Comparison of ENCODE assay signal across 1 cellular context in genomic region chr6:10404107-10404798, GRCh38.
TF ChIP-seq lines count a peak whose summit lies in the region.

No MANE protein-coding gene starts in this region.

TF ChIP-seq in HEK293, 187 proteins besides CTCF, POLR2A, EP300 and RAD21 (continued from another document and continues in another):
- TF ChIP-seq INSM2 (tag by site-specific recombination; IDR thresholded peaks at IDR 0.05) (peak; percentile 8; the same call in 1 of the 2 replicates), ZNF211 (tag by site-specific recombination; IDR thresholded peaks at IDR 0.05; ENCODE audit: low read depth) (no peak), ZNF18 (tag by site-specific recombination; IDR thresholded peaks at IDR 0.05) (peak; percentile 34; the same call in 1 of the 2 replicates), ZNF223 (tag by site-specific recombination; IDR thresholded peaks at IDR 0.05) (no peak), ZSCAN5A (tag by site-specific recombination; IDR thresholded peaks at IDR 0.05) (peak; percentile 46; the same call in 1 of the 2 replicates), ZNF843 (tag by site-specific recombination; IDR thresholded peaks at IDR 0.05) (peak; percentile 45; the same call in 1 of the 2 replicates), ZNF280C (tag by site-specific recombination; IDR thresholded peaks at IDR 0.05) (no peak), ZNF830 (tag by site-specific recombination; IDR thresholded peaks at IDR 0.05; ENCODE audit: low read depth) (no peak), ZNF692 (tag by site-specific recombination; IDR thresholded peaks at IDR 0.05) (peak; percentile 58; the same call in 1 of the 2 replicates), SP3 (tag by site-specific recombination; IDR thresholded peaks at IDR 0.05) (peak; percentile 80), KLF9 (tag by site-specific recombination; IDR thresholded peaks at IDR 0.05; ENCODE audit: low read depth) (peak; percentile 90), ZNF560 (tag by site-specific recombination; IDR thresholded peaks at IDR 0.05; ENCODE audit: borderline replicate concordance) (no peak), ZNF837 (tag by site-specific recombination; IDR thresholded peaks at IDR 0.05) (no peak), YY2 (tag by site-specific recombination; IDR thresholded peaks at IDR 0.05) (0 out of 2 replicates have a peak, but pooled peaks have one; percentile 50), ZBTB8A (tag by site-specific recombination; IDR thresholded peaks at IDR 0.05) (peak; percentile 55; the same call in 1 of the 2 replicates), ZNF2 (tag by site-specific recombination; IDR thresholded peaks at IDR 0.05) (peak; percentile 78), ZNF658 (tag by site-specific recombination; IDR thresholded peaks at IDR 0.05) (no peak), WT1 (tag by site-specific recombination; IDR thresholded peaks at IDR 0.05) (peak; percentile 37), ZNF23 (tag by site-specific recombination; IDR thresholded peaks at IDR 0.05; ENCODE audit: borderline replicate concordance) (no peak), ZSCAN23 (tag by site-specific recombination; IDR thresholded peaks at IDR 0.05) (no peak), REST (tag by site-specific recombination; IDR thresholded peaks at IDR 0.05) (peak; percentile 49; the same call in 1 of the 2 replicates), ZNF280D (tag by site-specific recombination; IDR thresholded peaks at IDR 0.05) (0 out of 2 replicates have a peak, but pooled peaks have one; percentile 56), ZFHX2 (tag by site-specific recombination; conservative IDR thresholded peaks at IDR 0.05) (peak; percentile 92), GFI1B (tag by site-specific recombination; IDR thresholded peaks at IDR 0.05) (no peak), SP7 (tag by site-specific recombination; IDR thresholded peaks at IDR 0.05) (peak; percentile 53; the same call in 1 of the 2 replicates), ZNF391 (tag by site-specific recombination; IDR thresholded peaks at IDR 0.05; ENCODE audit: borderline replicate concordance, low read depth) (peak; percentile 60; the same call in 1 of the 2 replicates), ZNF76 (tag by site-specific recombination; IDR thresholded peaks at IDR 0.05; ENCODE audit: borderline replicate concordance, low read depth) (0 out of 2 replicates have a peak, but pooled peaks have one; percentile 23), SP2 (tag by site-specific recombination; IDR thresholded peaks at IDR 0.05) (peak; percentile 83), AEBP2 (tag by site-specific recombination; IDR thresholded peaks at IDR 0.05; ENCODE audit: borderline replicate concordance) (no peak), KLF1 (tag by site-specific recombination; IDR thresholded peaks at IDR 0.05) (peak; percentile 47), ZNF148 (tag by site-specific recombination; IDR thresholded peaks at IDR 0.05; ENCODE audit: borderline replicate concordance) (no peak)
